23 cellular contexts compared by ENCODE assay signal in the genomic region with DNA sequence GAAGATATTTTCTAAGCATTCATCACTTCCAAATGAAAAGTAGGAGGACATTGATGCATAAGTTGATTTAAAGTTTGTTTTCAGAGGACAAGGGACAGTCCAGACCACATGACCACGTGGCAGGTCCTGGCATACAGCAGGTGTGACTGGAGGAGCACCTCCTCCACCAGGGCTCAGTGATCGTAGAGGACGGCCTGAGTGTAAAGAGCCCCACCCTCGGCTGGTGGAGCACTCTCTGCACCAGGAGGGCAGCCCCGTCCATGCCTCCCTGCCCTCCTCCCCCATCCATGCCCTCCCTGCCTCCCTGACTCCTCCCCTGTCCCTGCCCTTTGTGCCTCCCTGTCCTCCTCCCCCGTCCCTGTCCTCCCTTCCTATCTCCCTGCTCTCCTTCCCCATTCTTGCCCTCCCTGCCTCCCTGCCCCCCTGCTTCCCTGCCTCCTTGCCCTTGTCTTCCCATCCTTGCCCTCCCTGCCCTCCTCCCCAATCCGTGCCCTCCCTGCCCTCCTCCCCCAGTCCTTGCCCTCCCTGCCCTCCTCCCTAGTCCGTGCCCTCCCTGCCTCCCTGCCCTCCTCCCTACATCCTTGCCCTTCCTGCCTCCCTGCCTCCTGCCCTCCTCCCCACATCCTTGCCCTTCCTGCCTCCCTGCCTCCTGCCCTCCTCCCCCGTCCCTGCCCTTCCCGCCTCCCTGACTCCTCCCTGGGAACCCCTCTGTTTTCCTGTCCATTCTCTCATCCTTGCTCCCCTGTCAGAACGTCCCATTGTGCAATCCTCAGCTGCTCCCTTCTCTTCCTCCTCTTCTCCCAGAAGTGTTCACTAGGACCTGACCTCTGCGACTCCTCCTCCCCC. TPM values are rescaled to one million over a fixed set of nuclear protein-coding genes. Genes with fewer than 3 reads are reported as not detected.
DNase-seq lines count a peak whose midpoint lies in the region; ATAC-seq and TF ChIP-seq lines count a peak whose summit lies in the region.
"Had no signal": no experiment of that assay in that cellular context is flagged by ENCODE, and none has a peak within 500 bp of the region (broad histone marks: within the 10 kb centered on the region; RNA-seq: fewer than 3 reads in every experiment).

No MANE protein-coding gene starts in this region.

- H3K36me3 ChIP-seq in HEK293 (ENCODE audit: control insufficient read depth in 2 of 2, insufficient read depth in 1 of 2, low read length in 2 of 2) (peaks cover 0 to 12% of the 10 kb centered on the region in 2 experiments; a peak in 1 of 3 replicates), esophagus muscularis mucosa (peaks cover 0 to 30% (median 18%) of the 10 kb centered on the region in 4 donors)
- H3K36me3 ChIP-seq: cardiac muscle cell had no signal

- H3K9me3 Mint-ChIP-seq in osteocyte (ENCODE audit: unreplicated experiment): no peaks in the 10 kb centered on the region
- H3K9me3 Mint-ChIP-seq: CD8-positive, alpha-beta memory T cell had no signal

- CTCF ChIA-PET in HEK293 (lab: Yijun Ruan, JAX): no interaction called here

- H3K27ac ChIP-seq in HEK293 (ENCODE audit: extremely low read depth, low read depth, low read length) (no peak overlapping the region), esophagus muscularis mucosa (replicated peaks in 1 of 4) (no peak overlapping the region)
- H3K27ac ChIP-seq: cardiac muscle cell, epithelial cell of prostate, foreskin keratinocyte, parathyroid adenoma, tibial nerve had no signal

- DNase-seq in GM03348 (ENCODE audit: low spot score) (peak; percentile 8), esophagus muscularis mucosa (ENCODE audit: extremely low spot score) (peak; percentile 86), osteocyte (ENCODE audit: extremely low spot score, unreplicated experiment) (peak; percentile 73), NCI-H446 treated with DMSO at 0.1 percent for 48 hours (lab: John Stamatoyannopoulos, UW) (no peak)
- DNase-seq: AML-193; amniotic stem cell; CD8-positive, alpha-beta memory T cell; DMS53; foreskin keratinocyte; GF-D8; naive thymus-derived CD4-positive, alpha-beta T cell; NCI-H1105; NCI-H2081 treated with DMSO at 0.1 percent for 48 hours; NCI-H524; RPMI8226; stimulated activated naive CD4-positive, alpha-beta T cell treated with Interleukin-2 at 50 U/mL for 16 hours had no signal

- no peak overlapping the region for H3K27ac Mint-ChIP-seq in osteocyte (ENCODE audit: unreplicated experiment)
- H3K27ac Mint-ChIP-seq: naive thymus-derived CD4-positive, alpha-beta T cell had no signal

- WGBS in esophagus muscularis mucosa: 71% methylated on average over 12 of the region's 12 CpGs

- TF ChIP-seq EP300 in esophagus muscularis mucosa (IDR thresholded peaks at IDR 0.05): no peak

- no peaks in the 10 kb centered on the region for H3K27me3 Mint-ChIP-seq in osteocyte (ENCODE audit: unreplicated experiment)
- H3K27me3 Mint-ChIP-seq: naive thymus-derived CD4-positive, alpha-beta T cell had no signal

- H3K4me3 ChIP-seq in HEK293 (ENCODE audit: low read depth, low read length) (no peak overlapping the region), esophagus muscularis mucosa (no peak overlapping the region)
- H3K4me3 ChIP-seq: cardiac muscle cell, tibial nerve had no signal

- no peaks in the 10 kb centered on the region for H3K4me1 ChIP-seq in HEK293 (ENCODE audit: control insufficient read depth, insufficient read depth, low read length)
- H3K4me1 ChIP-seq in esophagus muscularis mucosa: peaks cover 0 to 9% (median 2%) of the 10 kb centered on the region in 4 donors

- intact Hi-C loops in esophagus muscularis mucosa (cut with DNase I): loop anchor here (10.0 kb wide), 2 partner anchors 195 to 325 kb away; no protein-coding TSS in a partner anchor

- POLR2A ChIA-PET in HEK293 (lab: Yijun Ruan, JAX): no interaction called here

- peaks cover 5% of the 10 kb centered on the region for H3K4me1 Mint-ChIP-seq in osteocyte (ENCODE audit: unreplicated experiment)

- H3K36me3 Mint-ChIP-seq in osteocyte (ENCODE audit: unreplicated experiment): peaks cover 17% of the 10 kb centered on the region

- no peak for TF ChIP-seq CTCF in HEK293 (tag by site-specific recombination; IDR thresholded peaks at IDR 0.05)
- no peak for TF ChIP-seq CTCF in esophagus muscularis mucosa (IDR thresholded peaks at IDR 0.05)
- no peak for TF ChIP-seq CTCF in osteocyte (IDR thresholded peaks at IDR 0.05)

- no peaks in the 10 kb centered on the region for H3K27me3 ChIP-seq in esophagus muscularis mucosa
- H3K27me3 ChIP-seq: cardiac muscle cell, foreskin keratinocyte, tibial nerve had no signal

- H3K9me3 ChIP-seq in HEK293 (ENCODE audit: control insufficient read depth, insufficient read depth, low read depth, low read length): no peaks in the 10 kb centered on the region
- H3K9me3 ChIP-seq in esophagus muscularis mucosa: no peaks in the 10 kb centered on the region
- H3K9me3 ChIP-seq: tibial nerve had no signal

- no peak overlapping the region for H3K4me3 Mint-ChIP-seq in osteocyte (ENCODE audit: unreplicated experiment)
- H3K4me3 Mint-ChIP-seq: CD8-positive, alpha-beta memory T cell; naive thymus-derived CD4-positive, alpha-beta T cell had no signal

- ATAC-seq in HG03342 (IDR thresholded peaks at IDR 0.05; ENCODE audit: unreplicated experiment) (no peak), HG03442 (IDR thresholded peaks at IDR 0.05; ENCODE audit: unreplicated experiment) (no peak)
- ATAC-seq: foreskin keratinocyte; naive thymus-derived CD4-positive, alpha-beta T cell had no signal

- TF ChIP-seq POLR2A in esophagus muscularis mucosa (IDR thresholded peaks at IDR 0.05; ENCODE audit: low read depth): no peak

TF ChIP-seq in HEK293, 187 proteins besides CTCF, POLR2A, EP300 and RAD21:
- TF ChIP-seq REPIN1 (tag by site-specific recombination; IDR thresholded peaks at IDR 0.05; ENCODE audit: low read depth) (no peak), ZNF341 (tag by site-specific recombination; IDR thresholded peaks at IDR 0.05; ENCODE audit: low read depth) (peak; percentile 27; the same call in 1 of the 2 replicates), ZNF548 (tag by site-specific recombination; IDR thresholded peaks at IDR 0.05) (no peak), ZNF155 (tag by site-specific recombination; IDR thresholded peaks at IDR 0.05) (no peak), WT1 (tag by site-specific recombination; IDR thresholded peaks at IDR 0.05) (peak; percentile 76; the same call in 1 of the 2 replicates), ZNF677 (tag by site-specific recombination; IDR thresholded peaks at IDR 0.05) (no peak), ZNF112 (tag by site-specific recombination; IDR thresholded peaks at IDR 0.05) (no peak)
- TF ChIP-seq, protein P1, sequence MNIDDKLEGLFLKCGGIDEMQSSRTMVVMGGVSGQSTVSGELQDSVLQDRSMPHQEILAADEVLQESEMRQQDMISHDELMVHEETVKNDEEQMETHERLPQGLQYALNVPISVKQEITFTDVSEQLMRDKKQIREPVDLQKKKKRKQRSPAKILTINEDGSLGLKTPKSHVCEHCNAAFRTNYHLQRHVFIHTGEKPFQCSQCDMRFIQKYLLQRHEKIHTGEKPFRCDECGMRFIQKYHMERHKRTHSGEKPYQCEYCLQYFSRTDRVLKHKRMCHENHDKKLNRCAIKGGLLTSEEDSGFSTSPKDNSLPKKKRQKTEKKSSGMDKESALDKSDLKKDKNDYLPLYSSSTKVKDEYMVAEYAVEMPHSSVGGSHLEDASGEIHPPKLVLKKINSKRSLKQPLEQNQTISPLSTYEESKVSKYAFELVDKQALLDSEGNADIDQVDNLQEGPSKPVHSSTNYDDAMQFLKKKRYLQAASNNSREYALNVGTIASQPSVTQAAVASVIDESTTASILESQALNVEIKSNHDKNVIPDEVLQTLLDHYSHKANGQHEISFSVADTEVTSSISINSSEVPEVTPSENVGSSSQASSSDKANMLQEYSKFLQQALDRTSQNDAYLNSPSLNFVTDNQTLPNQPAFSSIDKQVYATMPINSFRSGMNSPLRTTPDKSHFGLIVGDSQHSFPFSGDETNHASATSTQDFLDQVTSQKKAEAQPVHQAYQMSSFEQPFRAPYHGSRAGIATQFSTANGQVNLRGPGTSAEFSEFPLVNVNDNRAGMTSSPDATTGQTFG (tag by site-specific recombination; IDR thresholded peaks at IDR 0.05; ENCODE audit: borderline replicate concordance): no peak
- TF ChIP-seq, protein P2, sequence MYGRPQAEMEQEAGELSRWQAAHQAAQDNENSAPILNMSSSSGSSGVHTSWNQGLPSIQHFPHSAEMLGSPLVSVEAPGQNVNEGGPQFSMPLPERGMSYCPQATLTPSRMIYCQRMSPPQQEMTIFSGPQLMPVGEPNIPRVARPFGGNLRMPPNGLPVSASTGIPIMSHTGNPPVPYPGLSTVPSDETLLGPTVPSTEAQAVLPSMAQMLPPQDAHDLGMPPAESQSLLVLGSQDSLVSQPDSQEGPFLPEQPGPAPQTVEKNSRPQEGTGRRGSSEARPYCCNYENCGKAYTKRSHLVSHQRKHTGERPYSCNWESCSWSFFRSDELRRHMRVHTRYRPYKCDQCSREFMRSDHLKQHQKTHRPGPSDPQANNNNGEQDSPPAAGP (tag by site-specific recombination; IDR thresholded peaks at IDR 0.05): peak; percentile 92
TF ChIP-seq in HEK293: peak in this region for 3.

RNA-seq across cellular contexts. Expression of a gene that starts 47.9 kb away (rescaled TPM):
- total RNA-seq in esophagus muscularis mucosa: 10 to 100 TPM in 2 of 4 donors, 1 to 10 TPM in 2; 9.1 to 10.9 (median 10.2) TPM
- total RNA-seq in osteocyte: 16.9 and 28.5 TPM in 2 replicates

RNA-seq across cellular contexts. Expression of a gene that starts 50.3 kb away (rescaled TPM):
- total RNA-seq in esophagus muscularis mucosa (1 to 10 TPM; 3.8 to 7.3 (median 4.8) TPM), osteocyte (3.8 and 5.9 TPM in 2 replicates)

RNA-seq across cellular contexts. Expression of a gene that starts 58.4 kb away (rescaled TPM):
- total RNA-seq in esophagus muscularis mucosa (100 to 1,000 TPM in 1 of 4 donors, 10 to 100 TPM in 3; 57.3 to 135 (median 70.2) TPM), osteocyte (56.5 and 64.0 TPM in 2 replicates)
